ENCODE assay signal across 12 cellular contexts in the genomic region with DNA sequence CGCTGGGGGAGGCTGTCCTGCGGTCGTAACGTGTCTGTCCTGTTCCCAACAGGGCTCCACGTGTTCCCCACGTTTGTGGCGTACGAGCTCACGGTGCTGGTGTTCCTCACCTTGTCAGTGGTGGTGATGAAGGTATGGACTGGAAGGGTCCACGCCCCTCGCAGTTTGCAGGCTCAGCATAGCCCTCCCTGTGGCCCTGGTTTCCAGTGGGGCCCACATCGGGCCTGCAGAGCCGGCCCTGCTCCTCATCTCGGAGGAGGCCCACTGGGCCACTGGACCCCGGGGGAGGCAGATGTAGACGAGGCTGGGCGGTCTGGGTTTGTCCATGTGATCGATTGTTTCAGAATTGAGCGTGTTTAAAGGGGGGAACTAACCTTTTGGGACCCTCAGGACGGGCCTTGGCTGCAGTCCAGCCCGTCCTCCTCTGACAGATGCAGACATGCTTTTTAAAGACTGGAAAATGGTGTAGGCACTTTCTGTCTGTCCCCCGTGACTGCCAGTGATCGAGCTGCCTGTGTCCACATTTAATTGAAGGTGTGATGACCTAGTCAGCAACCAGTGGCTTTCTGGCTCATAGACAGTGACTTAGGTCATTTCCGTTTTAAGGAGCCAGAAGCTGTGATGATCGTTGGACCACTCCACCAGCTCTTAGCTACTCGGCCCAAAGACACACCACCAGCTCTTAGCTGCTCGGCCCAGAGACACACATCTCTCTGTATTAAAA. TPM values are rescaled to one million over a fixed set of nuclear protein-coding genes. Genes with fewer than 3 reads are reported as not detected.
DNase-seq lines count a peak whose midpoint lies in the region; ATAC-seq, FAIRE-seq and TF ChIP-seq lines count a peak whose summit lies in the region.
"Had no signal": no experiment of that assay in that cellular context is flagged by ENCODE, and none has a peak within 500 bp of the region (broad histone marks: within the 10 kb centered on the region; RNA-seq: fewer than 3 reads in every experiment).

No MANE protein-coding gene starts in this region.

- intact Hi-C loops in pancreas (cut with DNase I): no loop called here

- no peak for TF ChIP-seq POLR2A in gastroesophageal sphincter (IDR thresholded peaks at IDR 0.05)

- H3K4me1 Mint-ChIP-seq in activated T-cell treated with anti-CD3 and anti-CD28 coated beads, Interleukin-2, amount 50 U/mL, for 24 hours (ENCODE audit: low read depth): peaks cover 4% of the 10 kb centered on the region

- WGBS in gastroesophageal sphincter (ENCODE audit: low coverage in 1 of 2), 2 donors: 61 to 67% methylated on average over 4 to 6 of the region's 27 CpGs
- 88 to 89% methylated on average over 27 of the region's 27 CpGs for WGBS in pancreas, 2 donors

- H3K27me3 ChIP-seq in adipocyte (replicated peaks; ENCODE audit: control insufficient read depth, insufficient read depth, low read length) (no peaks in the 10 kb centered on the region), gastroesophageal sphincter (no peaks in the 10 kb centered on the region), pancreas (no peaks in the 10 kb centered on the region)
- H3K27me3 ChIP-seq: BLaER1 treated with 17β-estradiol and CSF1 and Interleukin-3, amounts not matched to agents 10 nM and 100 nM had no signal

- H3K9me3 ChIP-seq in adipocyte (ENCODE audit: control insufficient read depth, low read length) (no peaks in the 10 kb centered on the region), gastroesophageal sphincter (no peaks in the 10 kb centered on the region), pancreas (no peaks in the 10 kb centered on the region)

- DNase-seq in DMS79 treated with DMSO at 0.1 percent for 48 hours (lab: John Stamatoyannopoulos, UW) (peak; percentile 42), adipocyte (ENCODE audit: low read depth) (no peak), pancreas (peak in 1 of 6 donors; percentile 26), GM19240 (ENCODE audit: insufficient read length, low spot score) (no peak), RPMI8226 (no peak)
- DNase-seq in activated T-cell treated with anti-CD3 and anti-CD28 coated beads, Interleukin-2, amount 50 U/mL, for 24 hours: no peak
- DNase-seq: NCI-H226 had no signal

- FAIRE-seq in pancreas (lab: Jason Lieb, UNC): no peak

- H3K36me3 ChIP-seq in adipocyte (ENCODE audit: control insufficient read depth, insufficient read depth, low read length, severe bottlenecking) (peaks cover 27% of the 10 kb centered on the region), gastroesophageal sphincter (peaks cover 0 to 51% of the 10 kb centered on the region in 2 donors), pancreas (peaks cover 0 to 18% (median 4%) of the 10 kb centered on the region in 3 donors)

- peaks cover 22% of the 10 kb centered on the region for H3K36me3 Mint-ChIP-seq in activated T-cell treated with anti-CD3 and anti-CD28 coated beads, Interleukin-2, amount 50 U/mL, for 24 hours (ENCODE audit: low read depth)

- peak overlapping the region in 3 of 4 donors; percentile 61 to 78 (median 69) for H3K27ac ChIP-seq in gastroesophageal sphincter
- no peak overlapping the region for H3K27ac ChIP-seq in pancreas

- H3K9me3 Mint-ChIP-seq in activated T-cell treated with anti-CD3 and anti-CD28 coated beads, Interleukin-2, amount 50 U/mL, for 24 hours: no peaks in the 10 kb centered on the region

- ATAC-seq in gastroesophageal sphincter (peak; percentile 51), pancreas (peak in 3 of 4 donors; percentile 27 to 72 (median 65)), HG03432 (IDR thresholded peaks at IDR 0.05; ENCODE audit: unreplicated experiment) (no peak)

- no peak overlapping the region for H3K4me3 Mint-ChIP-seq in activated T-cell treated with anti-CD3 and anti-CD28 coated beads, Interleukin-2, amount 50 U/mL, for 24 hours
- H3K4me3 Mint-ChIP-seq: activated naive CD8-positive, alpha-beta T cell had no signal

- H3K4me1 ChIP-seq in adipocyte (ENCODE audit: control insufficient read depth, insufficient read depth, low read length) (peaks cover 28% of the 10 kb centered on the region), gastroesophageal sphincter (peaks cover 0 to 47% (median 14%) of the 10 kb centered on the region in 3 donors), pancreas (no peaks in the 10 kb centered on the region)

- no peak overlapping the region for H3K4me3 ChIP-seq in adipocyte (ENCODE audit: low read length)
- H3K4me3 ChIP-seq in gastroesophageal sphincter: no peak overlapping the region
- H3K4me3 ChIP-seq in pancreas: no peak overlapping the region
- H3K4me3 ChIP-seq: BLaER1 treated with 17β-estradiol and CSF1 and Interleukin-3, amounts not matched to agents 10 nM and 100 nM; smooth muscle cell had no signal

- TF ChIP-seq EP300 in gastroesophageal sphincter (IDR thresholded peaks at IDR 0.05): no peak

- TF ChIP-seq CTCF in gastroesophageal sphincter (IDR thresholded peaks at IDR 0.05) (no peak), pancreas (IDR thresholded peaks at IDR 0.05) (no peak)

- H3K9ac ChIP-seq in adipocyte (ENCODE audit: low read length): peak overlapping the region; percentile 44

- no peaks in the 10 kb centered on the region for H3K27me3 Mint-ChIP-seq in activated T-cell treated with anti-CD3 and anti-CD28 coated beads, Interleukin-2, amount 50 U/mL, for 24 hours
- H3K27me3 Mint-ChIP-seq: activated naive CD8-positive, alpha-beta T cell had no signal

- no peak overlapping the region for H3K27ac Mint-ChIP-seq in activated T-cell treated with anti-CD3 and anti-CD28 coated beads, Interleukin-2, amount 50 U/mL, for 24 hours
- H3K27ac Mint-ChIP-seq: activated naive CD8-positive, alpha-beta T cell had no signal

RNA-seq across cellular contexts. Expression of a gene that starts 37.1 kb away (rescaled TPM):
- total RNA-seq in gastroesophageal sphincter: 10 to 100 TPM; 21.9 to 49.0 (median 29.2) TPM
- total RNA-seq in pancreas: 10 to 100 TPM; 10.3 to 24.7 (median 17.9) TPM
- 10 to 100 TPM; 10.9 to 22.3 TPM for polyA plus RNA-seq in pancreas

RNA-seq across cellular contexts. Expression of a gene that starts 56.9 kb away (rescaled TPM):
- 10 to 100 TPM; 12.3 to 20.2 (median 17.3) TPM for total RNA-seq in gastroesophageal sphincter
- 10 to 100 TPM in 1 of 6 donors, 1 to 10 TPM in 5; 4.8 to 11.2 (median 7.3) TPM for total RNA-seq in pancreas
- 10 to 100 TPM; 10.5 to 18.3 TPM for polyA plus RNA-seq in pancreas

Comparison
In these comparisons a context has a peak if more than half of its experiments do, and no peak if none do; other contexts are left out.
1. H3K27ac ChIP-seq: peak in gastroesophageal sphincter (3 of 4); none in pancreas (0 of 4).